ENCODE assay signal across 11 cellular contexts in the genomic region with DNA sequence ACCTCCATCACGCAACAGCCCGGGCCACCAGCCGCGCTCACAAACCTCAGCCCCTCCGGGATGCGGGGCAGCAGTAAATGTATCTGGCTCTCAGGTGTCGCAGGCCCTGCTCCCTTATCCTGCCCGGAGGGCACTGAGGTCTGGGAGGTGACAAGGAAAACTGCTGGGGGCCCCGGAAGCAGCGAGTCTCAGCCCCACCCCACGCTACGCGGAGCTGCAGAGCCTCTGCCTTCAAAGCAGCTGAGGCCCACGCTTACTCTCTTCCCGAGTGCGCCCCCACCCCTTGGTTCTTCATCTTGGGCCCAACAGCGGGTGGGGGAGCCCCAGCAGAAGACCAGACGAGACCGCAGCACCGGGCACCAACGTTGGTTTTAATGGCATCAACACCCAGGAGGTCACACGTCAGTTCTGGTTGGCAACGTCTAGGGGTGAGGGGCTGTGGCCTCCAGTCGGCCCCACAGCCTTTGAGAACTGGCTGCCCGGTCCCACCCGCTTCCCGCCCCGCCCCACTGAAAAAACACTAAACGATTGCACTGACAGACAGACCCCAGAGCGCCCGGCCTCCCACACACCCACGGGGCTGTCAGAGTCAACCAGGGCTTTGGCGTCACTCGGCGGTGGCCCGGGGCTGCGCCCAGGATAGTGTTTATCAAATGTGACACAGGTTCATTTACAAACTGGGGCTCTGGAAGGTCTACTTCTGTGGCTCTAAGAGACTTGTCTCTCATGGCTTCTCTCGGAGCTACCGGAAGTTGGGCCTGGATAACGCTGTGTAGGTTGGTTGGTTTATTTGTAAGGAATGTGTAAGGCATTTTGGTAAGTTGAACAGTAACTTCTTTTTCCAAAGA. TPM values are rescaled to one million over a fixed set of nuclear protein-coding genes. Genes with fewer than 3 reads are reported as not detected.
DNase-seq lines count a peak whose midpoint lies in the region; ATAC-seq, FAIRE-seq and TF ChIP-seq lines count a peak whose summit lies in the region.
"Had no signal": no experiment of that assay in that cellular context is flagged by ENCODE, and none has a peak within 500 bp of the region (broad histone marks: within the 10 kb centered on the region; RNA-seq: fewer than 3 reads in every experiment).

No MANE protein-coding gene starts in this region.

- H3K4me3 ChIP-seq in SJCRH30: no peak overlapping the region

- H3K36me3 Mint-ChIP-seq in activated CD4-positive, alpha-beta memory T cell treated with anti-CD3 and anti-CD28 coated beads, Interleukin-2, amount 10 ng/mL, durations not matched to agents 7 days and 5 days (ENCODE audit: low read depth): peaks cover 24% of the 10 kb centered on the region

- ATAC-seq in sciatic nerve: no peak
- no peak for ATAC-seq in HG02885 (IDR thresholded peaks at IDR 0.05; ENCODE audit: poor library complexity, unreplicated experiment)
- ATAC-seq in HG02840 (IDR thresholded peaks at IDR 0.05; ENCODE audit: low FRiP score, unreplicated experiment): no peak

- DNase-seq in GM12892 (ENCODE audit: insufficient read length) (peak; percentile 4), iPS-NIHi7 (ENCODE audit: extremely low spot score) (peak; percentile 5), sciatic nerve (ENCODE audit: low spot score) (peak; percentile 66), NCI-H345 treated with DMSO at 0.1 percent for 48 hours (lab: John Stamatoyannopoulos, UW; ENCODE audit: unreplicated experiment) (no peak), SJCRH30 (no peak)
- DNase-seq in activated CD4-positive, alpha-beta memory T cell treated with anti-CD3 and anti-CD28 coated beads, Interleukin-2, amount 10 ng/mL, durations not matched to agents 7 days and 5 days: no peak

- no peak overlapping the region for H3K4me3 Mint-ChIP-seq in activated CD4-positive, alpha-beta memory T cell treated with anti-CD3 and anti-CD28 coated beads, Interleukin-2, amount 10 ng/mL, durations not matched to agents 7 days and 5 days
- H3K4me3 Mint-ChIP-seq: dendritic cell treated with granulocyte-macrophage colony-stimulating factor and Interleukin-4, amounts not matched to agents 40 ng/mL and 50 ng/mL, for 4 days had no signal

- intact Hi-C loops in sciatic nerve (cut with DNase I): loop anchor here (10.0 kb wide), 1 partner anchor 79 kb away; the partner anchor contains the start of gene BFSP1

- no peak overlapping the region for H3K27ac ChIP-seq in SJCRH30

- H3K27ac Mint-ChIP-seq in activated CD4-positive, alpha-beta memory T cell treated with anti-CD3 and anti-CD28 coated beads, Interleukin-2, amount 10 ng/mL, durations not matched to agents 7 days and 5 days: peak overlapping the region; percentile 15

- no peaks in the 10 kb centered on the region for H3K27me3 Mint-ChIP-seq in activated CD4-positive, alpha-beta memory T cell treated with anti-CD3 and anti-CD28 coated beads, Interleukin-2, amount 10 ng/mL, durations not matched to agents 7 days and 5 days
- H3K27me3 Mint-ChIP-seq: dendritic cell treated with granulocyte-macrophage colony-stimulating factor and Interleukin-4, amounts not matched to agents 40 ng/mL and 50 ng/mL, for 4 days had no signal

- H3K9me3 ChIP-seq in SJCRH30 (replicated peaks): no peaks in the 10 kb centered on the region

- peaks cover 52% of the 10 kb centered on the region for H3K4me1 Mint-ChIP-seq in activated CD4-positive, alpha-beta memory T cell treated with anti-CD3 and anti-CD28 coated beads, Interleukin-2, amount 10 ng/mL, durations not matched to agents 7 days and 5 days

- no peaks in the 10 kb centered on the region for H3K9me3 Mint-ChIP-seq in activated CD4-positive, alpha-beta memory T cell treated with anti-CD3 and anti-CD28 coated beads, Interleukin-2, amount 10 ng/mL, durations not matched to agents 7 days and 5 days
- H3K9me3 Mint-ChIP-seq: dendritic cell treated with granulocyte-macrophage colony-stimulating factor and Interleukin-4, amounts not matched to agents 40 ng/mL and 50 ng/mL, for 4 days had no signal

- H3K27me3 ChIP-seq in SJCRH30: no peaks in the 10 kb centered on the region

- peaks cover 3% of the 10 kb centered on the region; the same call in 1 of the 2 replicates for H3K36me3 ChIP-seq in SJCRH30

- TF ChIP-seq POLR2A in GM12892 (IDR thresholded peaks at IDR 0.05; ENCODE audit: low read depth, low read length): no peak

- no peak for FAIRE-seq in GM12892 (lab: Jason Lieb, UNC)
- FAIRE-seq: islet of Langerhans, urothelium cell line had no signal

- POLR2A ChIA-PET in activated CD4-positive, alpha-beta memory T cell treated with anti-CD3 and anti-CD28 coated beads, Interleukin-2, amount 10 ng/mL, durations not matched to agents 7 days and 5 days (lab: Charles Lee): interaction anchor here (0.9 to 1.6 kb wide), 3 partner anchors 43 to 326 kb away, joined by 4 to 10 read pairs (median 5); partner anchors contain the start of gene DSTN

- H3K4me1 ChIP-seq in SJCRH30: no peaks in the 10 kb centered on the region

- CTCF ChIA-PET in activated CD4-positive, alpha-beta memory T cell treated with anti-CD3 and anti-CD28 coated beads, Interleukin-2, amount 10 ng/mL, durations not matched to agents 7 days and 5 days (lab: Charles Lee): interaction anchor here (0.6 to 1.5 kb wide), 3 partner anchors 44 to 410 kb away, joined by 3 read pairs; partner anchors contain the start of gene DSTN

RNA-seq across cellular contexts. Expression of gene DSTN, which starts 43.7 kb away (rescaled TPM):
- 46.9 TPM for polyA plus RNA-seq in GM12892 (2012; ENCODE audit: missing spikeins)
- 100 to 1,000 TPM; 104 to 109 TPM for total RNA-seq in activated CD4-positive, alpha-beta memory T cell treated with anti-CD3 and anti-CD28 coated beads, Interleukin-2, amount 10 ng/mL, durations not matched to agents 7 days and 5 days
- total RNA-seq in sciatic nerve: 268 TPM
- total RNA-seq in SJCRH30 (2014; rRNA removed; shearing (Covaris generic)): 117 and 121 TPM in 2 replicates

Comparison
In these comparisons a context has a peak if more than half of its experiments do, and no peak if none do; other contexts are left out.
1. DNase-seq: peak in GM12892 (single experiment), iPS-NIHi7 (single experiment) and sciatic nerve (single experiment); none in activated CD4-positive, alpha-beta memory T cell treated with anti-CD3 and anti-CD28 coated beads, Interleukin-2, amount 10 ng/mL, durations not matched to agents 7 days and 5 days (single experiment), NCI-H345 treated with DMSO at 0.1 percent for 48 hours (single experiment) and SJCRH30 (0 of 2).